In the genomic region with DNA sequence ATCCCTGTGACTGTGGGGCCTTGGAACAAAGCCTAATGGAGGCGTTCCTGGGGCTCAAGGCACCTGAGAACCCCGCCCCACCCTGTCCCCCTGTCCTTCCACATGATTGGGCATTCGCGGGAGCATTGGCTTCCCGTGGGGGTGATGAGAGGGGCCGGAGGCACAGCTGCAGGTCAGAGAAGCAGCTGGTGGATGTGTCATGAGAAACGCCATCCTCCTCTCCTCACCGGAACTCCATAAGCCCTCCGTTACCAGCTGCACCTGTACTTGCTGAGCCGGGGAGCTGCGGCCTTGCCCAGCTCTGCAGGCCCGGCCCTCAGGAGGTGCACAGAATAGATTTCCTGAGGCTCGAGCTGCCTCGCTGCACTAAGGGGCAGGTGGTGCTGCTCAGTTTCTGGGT, we compare ENCODE assay signal across 15 cellular contexts. TPM values are rescaled to one million over a fixed set of nuclear protein-coding genes. Genes with fewer than 3 reads are reported as not detected.
DNase-seq lines count a peak whose midpoint lies in the region; ATAC-seq, FAIRE-seq and TF ChIP-seq lines count a peak whose summit lies in the region.
"Had no signal": no experiment of that assay in that cellular context is flagged by ENCODE, and none has a peak within 500 bp of the region (broad histone marks: within the 10 kb centered on the region; RNA-seq: fewer than 3 reads in every experiment).

No MANE protein-coding gene starts in this region.

- H3K9ac ChIP-seq in GM23248 (peak overlapping the region; percentile 20; the same call in 1 of the 2 replicates), kidney (ENCODE audit: low read length in 2 of 2) (peak overlapping the region in 1 of 2 donors; percentile 28)

- 69 to 75% methylated on average over 13 to 14 of the region's 14 CpGs for WGBS in GM23248 (ENCODE audit: low coverage in 1 of 2, low lambda C conversion rate in 2 of 2, missing lambda C conversion rate in 2 of 2), 2 experiments

- H3K9me3 ChIP-seq in GM23248 (ENCODE audit: low read depth) (no peaks in the 10 kb centered on the region), kidney (ENCODE audit: control insufficient read depth in 1 of 2, low read length in 2 of 2) (no peaks in the 10 kb centered on the region)
- H3K9me3 ChIP-seq: upper lobe of right lung had no signal

- no peaks in the 10 kb centered on the region for H3K4me1 ChIP-seq in GM23248 (ENCODE audit: insufficient read depth)
- H3K4me1 ChIP-seq in kidney (ENCODE audit: control insufficient read depth in 1 of 2, insufficient read depth in 1 of 2, low read depth in 1 of 2, low read length in 2 of 2), result peaks cover 45 to 61% of the 10 kb centered on the region in 2 donors

- peaks cover 100% of the 10 kb centered on the region for H3K79me2 ChIP-seq in GM23248 (ENCODE audit: insufficient read depth)

- TF ChIP-seq CTCF in kidney (IDR thresholded peaks at IDR 0.05; ENCODE audit: borderline replicate concordance, extremely low read depth, insufficient read depth), result no peak

- H3F3A ChIP-seq in GM23248 (ENCODE audit: insufficient read depth), result peaks cover 13% of the 10 kb centered on the region; the same call in 1 of the 2 replicates

- no peak for ATAC-seq in HG02588 (IDR thresholded peaks at IDR 0.05; ENCODE audit: unreplicated experiment)
- ATAC-seq: upper lobe of right lung had no signal

- H4K20me1 ChIP-seq in GM23248 (ENCODE audit: insufficient read depth), result no peaks in the 10 kb centered on the region

- no peak overlapping the region for H3K4me2 ChIP-seq in GM23248 (ENCODE audit: unreplicated experiment)

- intact Hi-C loops in kidney (cut with DNase I), result no loop called here

- H3K36me3 ChIP-seq in GM23248 (ENCODE audit: low read depth), result peaks cover 42% of the 10 kb centered on the region
- H3K36me3 ChIP-seq in kidney (ENCODE audit: control insufficient read depth in 1 of 2, insufficient read depth in 2 of 2, low read length in 2 of 2), result peaks cover 35 to 70% of the 10 kb centered on the region in 2 donors

- FAIRE-seq in kidney (lab: Jason Lieb, UNC), result no peak
- FAIRE-seq: endometrium, HTR-8/SVneo had no signal

- in situ Hi-C loops in GM23248 (cut with MboI), result no loop called here

- H3K9me2 ChIP-seq in GM23248 (ENCODE audit: insufficient read depth), result no peaks in the 10 kb centered on the region

- H3K4me3 ChIP-seq in GM23248 (no peak overlapping the region), kidney (ENCODE audit: low read length in 2 of 2) (no peak overlapping the region), skin epidermis (no peak overlapping the region)
- H3K4me3 ChIP-seq: upper lobe of right lung had no signal

- H3K27ac ChIP-seq in GM23248 (peak overlapping the region; percentile 48), angular gyrus (ENCODE audit: low read depth, low read length) (peak overlapping the region; percentile 57), kidney (ENCODE audit: low read depth in 2 of 2, low read length in 2 of 2) (peak overlapping the region; percentile 82 to 90), skin epidermis (peak overlapping the region in 14 of 21 experiments; percentile 3 to 71 (median 52))
- H3K27ac ChIP-seq: upper lobe of right lung had no signal

- DNase-seq in GM23248 (no peak), kidney (no peak), Ammon's horn (ENCODE audit: low spot score) (no peak), NCI-H526 (lab: John Stamatoyannopoulos, UW) (no peak)
- DNase-seq in activated naive CD4-positive, alpha-beta T cell (lab: John Stamatoyannopoulos, UW), result no peak
- DNase-seq: DND-41; hippocampal formation; NCI-H1048; NK-92 treated with Interleukin-12 subunit alpha and Interleukin-12 subunit beta, amount 100 ng/mL, for 24 hours had no signal

- no peak overlapping the region for H2AFZ ChIP-seq in GM23248

- H3K27me3 ChIP-seq in GM23248 (replicated peaks; ENCODE audit: insufficient read depth), result no peaks in the 10 kb centered on the region
- H3K27me3 ChIP-seq: upper lobe of right lung had no signal

RNA-seq across cellular contexts. Expression of a gene that starts 42.0 kb away (rescaled TPM):
- total RNA-seq in GM23248 (2014; rRNA removed; shearing (Covaris generic)), result 0.11 and 0.89 TPM in 2 replicates
- 0.21 and 0.30 TPM in 2 replicates for polyA plus RNA-seq in GM23248 (2016; fragmentation: Nextera tagmentation; extraction: Ambion mirVana)
- total RNA-seq in kidney, result 31.1 TPM
- 27.1 TPM for polyA plus RNA-seq in kidney (ENCODE audit: insufficient read depth, low read depth, low replicate concordance)

RNA-seq across cellular contexts. Expression of a gene that starts 54.8 kb away (rescaled TPM):
- 467 and 477 TPM in 2 replicates for total RNA-seq in GM23248 (2014; rRNA removed; shearing (Covaris generic))
- polyA plus RNA-seq in GM23248 (2016; fragmentation: Nextera tagmentation; extraction: Ambion mirVana) (84.6 and 85.7 TPM in 2 replicates), kidney (ENCODE audit: insufficient read depth, low read depth, low replicate concordance) (231 TPM)
- 606 TPM for total RNA-seq in kidney

Comparison
In these comparisons a context has a peak if more than half of its experiments do, and no peak if none do; other contexts are left out.
1. RNA of a gene that starts 42.0 kb away (total RNA-seq): 31.1 TPM in kidney (single experiment); 0.11 to 0.89 TPM in GM23248; every median in the first group is over 10 times any median in the second.
2. Peak in every context shown above with its lines, with median percentiles within 50 percentile points of each other: H3K27ac ChIP-seq.